In genomic region chr2:158569284-158569683, GRCh38 we compare ENCODE assay signal across 11 cellular contexts.
"Had no signal": no experiment of that assay in that cellular context is flagged by ENCODE, and none has a peak within 500 bp of the region (broad histone marks: within the 10 kb centered on the region; RNA-seq: fewer than 3 reads in every experiment).

No MANE protein-coding gene starts in this region.

- H3K4me2 ChIP-seq: GM23338 had no signal

- H2AFZ ChIP-seq: GM23248, GM23338 had no signal

- H3K27ac ChIP-seq: GM23248 had no signal

- DNase-seq: GM23248, GOT3, H7, H9, HCEC 1CT, HFFc6 had no signal

- H3K9me3 ChIP-seq: HAP-1 had no signal

- ATAC-seq: GM23338, HCT116 had no signal

- FAIRE-seq: H1, H54 had no signal

- H3K9ac ChIP-seq: GM23248 had no signal

- H3K4me3 ChIP-seq: GM23248, GM23338, HAP-1 had no signal

- H3K4me1 ChIP-seq: HAP-1 had no signal

- H3K36me3 ChIP-seq: HAP-1 had no signal
